1 cellular context compared by ENCODE assay signal in the genomic region with DNA sequence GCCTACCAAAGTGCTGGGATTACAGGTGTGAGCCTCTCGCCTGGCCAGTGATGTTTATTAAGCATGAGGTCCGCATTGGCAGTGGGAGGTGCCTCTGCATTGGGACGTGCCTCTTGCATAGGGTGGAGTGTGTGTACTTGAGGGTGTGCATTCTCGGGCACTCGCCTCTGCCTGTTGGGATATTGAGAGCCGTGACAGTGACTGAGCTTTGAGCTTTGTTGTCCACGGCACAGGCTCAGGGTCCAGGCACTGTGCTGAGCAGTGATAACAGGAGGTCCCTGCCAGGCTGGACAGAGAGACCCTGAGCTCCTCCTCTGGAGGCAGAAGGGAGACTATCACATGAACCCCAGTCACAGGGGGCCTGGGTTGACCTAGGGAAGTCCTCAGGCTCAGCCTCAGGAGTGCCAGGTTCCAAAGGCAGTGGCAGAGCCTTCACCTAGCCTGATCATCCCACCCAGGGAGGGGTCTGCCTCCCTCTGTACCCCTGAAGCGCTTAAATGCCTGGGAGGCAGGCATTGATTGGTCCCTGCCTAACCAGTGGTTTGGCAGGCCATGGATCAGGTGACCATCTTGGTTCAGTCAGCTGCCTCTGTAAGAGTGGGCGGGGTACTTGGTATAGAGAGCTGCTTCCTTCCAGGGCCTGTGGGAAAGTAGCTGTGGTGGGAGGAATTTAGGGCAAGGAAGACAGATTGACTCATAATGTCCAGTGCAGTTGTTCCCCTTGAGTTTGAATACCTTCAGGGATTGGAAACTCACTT.
TF ChIP-seq lines count a peak whose summit lies in the region.

No MANE protein-coding gene starts in this region.

TF ChIP-seq in HepG2, 621 proteins besides CTCF, POLR2A, EP300 and RAD21 (continued from another document and continues in another):
- TF ChIP-seq, protein P1, sequence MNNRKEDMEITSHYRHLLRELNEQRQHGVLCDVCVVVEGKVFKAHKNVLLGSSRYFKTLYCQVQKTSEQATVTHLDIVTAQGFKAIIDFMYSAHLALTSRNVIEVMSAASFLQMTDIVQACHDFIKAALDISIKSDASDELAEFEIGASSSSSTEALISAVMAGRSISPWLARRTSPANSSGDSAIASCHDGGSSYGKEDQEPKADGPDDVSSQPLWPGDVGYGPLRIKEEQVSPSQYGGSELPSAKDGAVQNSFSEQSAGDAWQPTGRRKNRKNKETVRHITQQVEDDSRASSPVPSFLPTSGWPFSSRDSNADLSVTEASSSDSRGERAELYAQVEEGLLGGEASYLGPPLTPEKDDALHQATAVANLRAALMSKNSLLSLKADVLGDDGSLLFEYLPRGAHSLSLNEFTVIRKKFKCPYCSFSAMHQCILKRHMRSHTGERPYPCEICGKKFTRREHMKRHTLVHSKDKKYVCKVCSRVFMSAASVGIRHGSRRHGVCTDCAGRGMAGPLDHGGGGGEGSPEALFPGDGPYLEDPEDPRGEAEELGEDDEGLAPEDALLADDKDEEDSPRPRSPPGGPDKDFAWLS (CRISPR knock-in tag; IDR thresholded peaks at IDR 0.05; ENCODE audit: borderline replicate concordance) = no peak
- no peak for TF ChIP-seq EHMT2 (IDR thresholded peaks at IDR 0.05; ENCODE audit: borderline replicate concordance, low read depth, low read length)
- no peak for TF ChIP-seq RBFOX2 (IDR thresholded peaks at IDR 0.05; ENCODE audit: low read depth, low read length)
- no peak for TF ChIP-seq ZNF256 (CRISPR knock-in tag; conservative IDR thresholded peaks at IDR 0.05)
- TF ChIP-seq, protein P2, sequence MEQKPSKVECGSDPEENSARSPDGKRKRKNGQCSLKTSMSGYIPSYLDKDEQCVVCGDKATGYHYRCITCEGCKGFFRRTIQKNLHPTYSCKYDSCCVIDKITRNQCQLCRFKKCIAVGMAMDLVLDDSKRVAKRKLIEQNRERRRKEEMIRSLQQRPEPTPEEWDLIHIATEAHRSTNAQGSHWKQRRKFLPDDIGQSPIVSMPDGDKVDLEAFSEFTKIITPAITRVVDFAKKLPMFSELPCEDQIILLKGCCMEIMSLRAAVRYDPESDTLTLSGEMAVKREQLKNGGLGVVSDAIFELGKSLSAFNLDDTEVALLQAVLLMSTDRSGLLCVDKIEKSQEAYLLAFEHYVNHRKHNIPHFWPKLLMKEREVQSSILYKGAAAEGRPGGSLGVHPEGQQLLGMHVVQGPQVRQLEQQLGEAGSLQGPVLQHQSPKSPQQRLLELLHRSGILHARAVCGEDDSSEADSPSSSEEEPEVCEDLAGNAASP (CRISPR knock-in tag; IDR thresholded peaks at IDR 0.05; ENCODE audit: borderline replicate concordance) = peak; percentile 10; the same call in 1 of the 2 replicates
- TF ChIP-seq, protein P3, sequence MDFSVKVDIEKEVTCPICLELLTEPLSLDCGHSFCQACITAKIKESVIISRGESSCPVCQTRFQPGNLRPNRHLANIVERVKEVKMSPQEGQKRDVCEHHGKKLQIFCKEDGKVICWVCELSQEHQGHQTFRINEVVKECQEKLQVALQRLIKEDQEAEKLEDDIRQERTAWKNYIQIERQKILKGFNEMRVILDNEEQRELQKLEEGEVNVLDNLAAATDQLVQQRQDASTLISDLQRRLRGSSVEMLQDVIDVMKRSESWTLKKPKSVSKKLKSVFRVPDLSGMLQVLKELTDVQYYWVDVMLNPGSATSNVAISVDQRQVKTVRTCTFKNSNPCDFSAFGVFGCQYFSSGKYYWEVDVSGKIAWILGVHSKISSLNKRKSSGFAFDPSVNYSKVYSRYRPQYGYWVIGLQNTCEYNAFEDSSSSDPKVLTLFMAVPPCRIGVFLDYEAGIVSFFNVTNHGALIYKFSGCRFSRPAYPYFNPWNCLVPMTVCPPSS (IDR thresholded peaks at IDR 0.05) = no peak
- TF ChIP-seq, protein P4, sequence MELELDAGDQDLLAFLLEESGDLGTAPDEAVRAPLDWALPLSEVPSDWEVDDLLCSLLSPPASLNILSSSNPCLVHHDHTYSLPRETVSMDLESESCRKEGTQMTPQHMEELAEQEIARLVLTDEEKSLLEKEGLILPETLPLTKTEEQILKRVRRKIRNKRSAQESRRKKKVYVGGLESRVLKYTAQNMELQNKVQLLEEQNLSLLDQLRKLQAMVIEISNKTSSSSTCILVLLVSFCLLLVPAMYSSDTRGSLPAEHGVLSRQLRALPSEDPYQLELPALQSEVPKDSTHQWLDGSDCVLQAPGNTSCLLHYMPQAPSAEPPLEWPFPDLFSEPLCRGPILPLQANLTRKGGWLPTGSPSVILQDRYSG (CRISPR knock-in tag; IDR thresholded peaks at IDR 0.05) = no peak
- TF ChIP-seq ZNF367 (CRISPR knock-in tag; IDR thresholded peaks at IDR 0.05; ENCODE audit: borderline replicate concordance) = no peak
- no peak for TF ChIP-seq ZNF670 (CRISPR knock-in tag; IDR thresholded peaks at IDR 0.05; ENCODE audit: borderline replicate concordance)
- TF ChIP-seq PLRG1 (conservative IDR thresholded peaks at IDR 0.05) = no peak
- TF ChIP-seq ZBTB20 (CRISPR knock-in tag; IDR thresholded peaks at IDR 0.05; ENCODE audit: borderline replicate concordance, low read depth) = no peak
- TF ChIP-seq CBX1 (IDR thresholded peaks at IDR 0.05; ENCODE audit: low read depth) = no peak
- no peak for TF ChIP-seq ZNF446 (CRISPR knock-in tag; IDR thresholded peaks at IDR 0.05)
- TF ChIP-seq, protein P5, sequence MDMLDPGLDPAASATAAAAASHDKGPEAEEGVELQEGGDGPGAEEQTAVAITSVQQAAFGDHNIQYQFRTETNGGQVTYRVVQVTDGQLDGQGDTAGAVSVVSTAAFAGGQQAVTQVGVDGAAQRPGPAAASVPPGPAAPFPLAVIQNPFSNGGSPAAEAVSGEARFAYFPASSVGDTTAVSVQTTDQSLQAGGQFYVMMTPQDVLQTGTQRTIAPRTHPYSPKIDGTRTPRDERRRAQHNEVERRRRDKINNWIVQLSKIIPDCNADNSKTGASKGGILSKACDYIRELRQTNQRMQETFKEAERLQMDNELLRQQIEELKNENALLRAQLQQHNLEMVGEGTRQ (IDR thresholded peaks at IDR 0.05; ENCODE audit: low read depth, low read length) = peak; percentile 75
- TF ChIP-seq, protein P5 (CRISPR knock-in tag; IDR thresholded peaks at IDR 0.05; ENCODE audit: borderline replicate concordance) = peak; percentile 84; the same call in 1 of the 2 replicates
- TF ChIP-seq, protein P6, sequence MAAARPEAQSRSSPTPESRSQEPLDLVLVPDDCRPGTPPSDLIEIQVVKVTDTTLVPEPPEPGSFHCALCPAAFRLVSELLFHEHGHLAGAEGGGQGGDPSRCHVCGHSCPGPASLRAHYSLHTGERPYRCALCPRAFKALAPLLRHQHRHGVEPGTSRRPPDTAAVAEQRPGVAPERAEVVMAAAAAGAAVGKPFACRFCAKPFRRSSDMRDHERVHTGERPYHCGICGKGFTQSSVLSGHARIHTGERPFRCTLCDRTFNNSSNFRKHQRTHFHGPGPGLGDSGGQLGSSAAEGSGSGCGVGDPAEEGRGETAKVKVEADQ (CRISPR knock-in tag; IDR thresholded peaks at IDR 0.05; ENCODE audit: borderline replicate concordance) = no peak
- TF ChIP-seq, protein P7, sequence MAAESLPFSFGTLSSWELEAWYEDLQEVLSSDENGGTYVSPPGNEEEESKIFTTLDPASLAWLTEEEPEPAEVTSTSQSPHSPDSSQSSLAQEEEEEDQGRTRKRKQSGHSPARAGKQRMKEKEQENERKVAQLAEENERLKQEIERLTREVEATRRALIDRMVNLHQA (CRISPR knock-in tag; IDR thresholded peaks at IDR 0.05) = no peak
- TF ChIP-seq ZSCAN21 (CRISPR knock-in tag; IDR thresholded peaks at IDR 0.05; ENCODE audit: borderline replicate concordance) = peak; percentile 49; the same call in 1 of the 2 replicates
- no peak for TF ChIP-seq ZNF33A (CRISPR knock-in tag; IDR thresholded peaks at IDR 0.05; ENCODE audit: borderline replicate concordance)
- no peak for TF ChIP-seq CENPT (CRISPR knock-in tag; IDR thresholded peaks at IDR 0.05; ENCODE audit: low read depth)
- 0 out of 2 replicates have a peak, but pooled peaks have one; percentile 31 for TF ChIP-seq ZNF761 (CRISPR knock-in tag; conservative IDR thresholded peaks at IDR 0.05)
- TF ChIP-seq, protein P8, sequence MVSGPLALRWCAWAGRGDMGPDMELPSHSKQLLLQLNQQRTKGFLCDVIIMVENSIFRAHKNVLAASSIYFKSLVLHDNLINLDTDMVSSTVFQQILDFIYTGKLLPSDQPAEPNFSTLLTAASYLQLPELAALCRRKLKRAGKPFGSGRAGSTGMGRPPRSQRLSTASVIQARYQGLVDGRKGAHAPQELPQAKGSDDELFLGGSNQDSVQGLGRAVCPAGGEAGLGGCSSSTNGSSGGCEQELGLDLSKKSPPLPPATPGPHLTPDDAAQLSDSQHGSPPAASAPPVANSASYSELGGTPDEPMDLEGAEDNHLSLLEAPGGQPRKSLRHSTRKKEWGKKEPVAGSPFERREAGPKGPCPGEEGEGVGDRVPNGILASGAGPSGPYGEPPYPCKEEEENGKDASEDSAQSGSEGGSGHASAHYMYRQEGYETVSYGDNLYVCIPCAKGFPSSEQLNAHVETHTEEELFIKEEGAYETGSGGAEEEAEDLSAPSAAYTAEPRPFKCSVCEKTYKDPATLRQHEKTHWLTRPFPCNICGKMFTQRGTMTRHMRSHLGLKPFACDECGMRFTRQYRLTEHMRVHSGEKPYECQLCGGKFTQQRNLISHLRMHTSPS (CRISPR knock-in tag; IDR thresholded peaks at IDR 0.05; ENCODE audit: low read depth) = peak; percentile 67; the same call in 1 of the 2 replicates
- no peak for TF ChIP-seq ERF (CRISPR knock-in tag; IDR thresholded peaks at IDR 0.05)
- TF ChIP-seq ZFX (CRISPR knock-in tag; IDR thresholded peaks at IDR 0.05; ENCODE audit: low read depth) = peak; percentile 38; the same call in 1 of the 2 replicates
- TF ChIP-seq NCOA5 (CRISPR knock-in tag; IDR thresholded peaks at IDR 0.05) = no peak
- TF ChIP-seq ZNF205 (CRISPR knock-in tag; IDR thresholded peaks at IDR 0.05) = no peak
- TF ChIP-seq TARDBP (CRISPR knock-in tag; IDR thresholded peaks at IDR 0.05) = peak; percentile 48; the same call in 1 of the 2 replicates
- no peak for TF ChIP-seq CHD4 (IDR thresholded peaks at IDR 0.05; ENCODE audit: borderline replicate concordance, low read length)
- TF ChIP-seq YEATS4 (CRISPR knock-in tag; IDR thresholded peaks at IDR 0.05; ENCODE audit: borderline replicate concordance) = peak; percentile 70; the same call in 1 of the 2 replicates
- TF ChIP-seq SRSF4 (IDR thresholded peaks at IDR 0.05; ENCODE audit: low read depth, low read length, poor library complexity, severe bottlenecking) = no peak
- no peak for TF ChIP-seq ZNF780A (CRISPR knock-in tag; IDR thresholded peaks at IDR 0.05)
- TF ChIP-seq RARA (CRISPR knock-in tag; IDR thresholded peaks at IDR 0.05) = peak; percentile 63
- no peak for TF ChIP-seq TAF15 (IDR thresholded peaks at IDR 0.05; ENCODE audit: low read depth, low read length, poor library complexity, severe bottlenecking)
- peak; percentile 58; the same call in 1 of the 2 replicates for TF ChIP-seq ZNF430 (CRISPR knock-in tag; IDR thresholded peaks at IDR 0.05)
- 0 out of 2 replicates have a peak, but pooled peaks have one; percentile 32 for TF ChIP-seq ZNF567 (CRISPR knock-in tag; IDR thresholded peaks at IDR 0.05; ENCODE audit: borderline replicate concordance)
- no peak; the same call in 1 of the 2 replicates for TF ChIP-seq ZKSCAN8 (CRISPR knock-in tag; IDR thresholded peaks at IDR 0.05; ENCODE audit: borderline replicate concordance)
- TF ChIP-seq, protein P9, sequence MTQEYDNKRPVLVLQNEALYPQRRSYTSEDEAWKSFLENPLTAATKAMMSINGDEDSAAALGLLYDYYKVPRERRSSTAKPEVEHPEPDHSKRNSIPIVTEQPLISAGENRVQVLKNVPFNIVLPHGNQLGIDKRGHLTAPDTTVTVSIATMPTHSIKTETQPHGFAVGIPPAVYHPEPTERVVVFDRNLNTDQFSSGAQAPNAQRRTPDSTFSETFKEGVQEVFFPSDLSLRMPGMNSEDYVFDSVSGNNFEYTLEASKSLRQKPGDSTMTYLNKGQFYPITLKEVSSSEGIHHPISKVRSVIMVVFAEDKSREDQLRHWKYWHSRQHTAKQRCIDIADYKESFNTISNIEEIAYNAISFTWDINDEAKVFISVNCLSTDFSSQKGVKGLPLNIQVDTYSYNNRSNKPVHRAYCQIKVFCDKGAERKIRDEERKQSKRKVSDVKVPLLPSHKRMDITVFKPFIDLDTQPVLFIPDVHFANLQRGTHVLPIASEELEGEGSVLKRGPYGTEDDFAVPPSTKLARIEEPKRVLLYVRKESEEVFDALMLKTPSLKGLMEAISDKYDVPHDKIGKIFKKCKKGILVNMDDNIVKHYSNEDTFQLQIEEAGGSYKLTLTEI (CRISPR knock-in tag; conservative IDR thresholded peaks at IDR 0.05) = no peak
- TF ChIP-seq ARNT2 (CRISPR knock-in tag; IDR thresholded peaks at IDR 0.05; ENCODE audit: low read depth) = no peak
- TF ChIP-seq PHF8 (CRISPR knock-in tag; IDR thresholded peaks at IDR 0.05) = no peak
- TF ChIP-seq NR2C2 (CRISPR knock-in tag; IDR thresholded peaks at IDR 0.05; ENCODE audit: borderline replicate concordance) = no peak
- TF ChIP-seq SIX4 (CRISPR knock-in tag; IDR thresholded peaks at IDR 0.05) = no peak
- TF ChIP-seq, protein P10, sequence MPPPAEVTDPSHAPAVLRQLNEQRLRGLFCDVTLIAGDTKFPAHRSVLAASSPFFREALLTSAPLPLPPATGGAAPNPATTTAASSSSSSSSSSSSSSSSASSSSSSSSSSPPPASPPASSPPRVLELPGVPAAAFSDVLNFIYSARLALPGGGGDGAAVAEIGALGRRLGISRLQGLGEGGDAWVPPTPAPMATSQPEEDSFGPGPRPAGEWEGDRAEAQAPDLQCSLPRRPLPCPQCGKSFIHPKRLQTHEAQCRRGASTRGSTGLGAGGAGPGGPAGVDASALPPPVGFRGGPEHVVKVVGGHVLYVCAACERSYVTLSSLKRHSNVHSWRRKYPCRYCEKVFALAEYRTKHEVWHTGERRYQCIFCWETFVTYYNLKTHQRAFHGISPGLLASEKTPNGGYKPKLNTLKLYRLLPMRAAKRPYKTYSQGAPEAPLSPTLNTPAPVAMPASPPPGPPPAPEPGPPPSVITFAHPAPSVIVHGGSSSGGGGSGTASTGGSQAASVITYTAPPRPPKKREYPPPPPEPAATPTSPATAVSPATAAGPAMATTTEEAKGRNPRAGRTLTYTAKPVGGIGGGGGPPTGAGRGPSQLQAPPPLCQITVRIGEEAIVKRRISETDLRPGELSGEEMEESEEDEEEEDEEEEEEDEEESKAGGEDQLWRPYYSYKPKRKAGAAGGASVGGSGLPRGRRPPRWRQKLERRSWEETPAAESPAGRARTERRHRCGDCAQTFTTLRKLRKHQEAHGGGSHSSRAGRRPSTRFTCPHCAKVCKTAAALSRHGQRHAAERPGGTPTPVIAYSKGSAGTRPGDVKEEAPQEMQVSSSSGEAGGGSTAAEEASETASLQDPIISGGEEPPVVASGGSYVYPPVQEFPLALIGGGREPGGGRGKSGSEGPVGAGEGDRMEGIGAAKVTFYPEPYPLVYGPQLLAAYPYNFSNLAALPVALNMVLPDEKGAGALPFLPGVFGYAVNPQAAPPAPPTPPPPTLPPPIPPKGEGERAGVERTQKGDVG (CRISPR knock-in tag; IDR thresholded peaks at IDR 0.05; ENCODE audit: borderline replicate concordance) = peak; percentile 90; the same call in 1 of the 2 replicates
